Comparison of ENCODE assay signal across 8 cellular contexts in genomic region chr1:31764307-31765040, GRCh38. TPM values are rescaled to one million over a fixed set of nuclear protein-coding genes. Genes with fewer than 3 reads are reported as not detected.
A peak's percentile ranks its signal among the peaks of the same experiment; 100 is the strongest.
DNase-seq lines count a peak whose midpoint lies in the region; ATAC-seq and TF ChIP-seq lines count a peak whose summit lies in the region.

Gene ADGRB2 (minus strand): TSS chr1:31764340. CDS start chr1:31757221, 7,119 bp downstream.

- H3K4me3 ChIP-seq in cardiac muscle cell (peak within 1 kb of the TSS; percentile 97), sigmoid colon (peak within 1 kb of the TSS; percentile 29 to 59 (median 55))

- intact Hi-C loops in sigmoid colon (cut with DNase I), result loop anchor here (5.0 kb wide), 2 partner anchors 198 to 298 kb away; no protein-coding TSS in a partner anchor

- no peaks in the 10 kb centered on the region for H3K9me3 Mint-ChIP-seq in activated T-helper 17 cell treated with anti-CD3 and anti-CD28 coated beads, Interleukin-2, amount 50 U/mL, for 72 hours

- H3K9me3 ChIP-seq in cardiac muscle cell (ENCODE audit: low read depth) (no peaks in the 10 kb centered on the region), sigmoid colon (no peaks in the 10 kb centered on the region)

- no peak for ATAC-seq in activated T-helper 17 cell treated with anti-CD3 and anti-CD28 coated beads, Interleukin-2, amount 50 U/mL, for 72 hours (replicated peaks)
- ATAC-seq in GM18505 (IDR thresholded peaks at IDR 0.05; ENCODE audit: unreplicated experiment), result no peak

- no peak within 1 kb of the TSS for H3K27ac Mint-ChIP-seq in activated T-helper 17 cell treated with anti-CD3 and anti-CD28 coated beads, Interleukin-2, amount 50 U/mL, for 72 hours

- H3K4me3 Mint-ChIP-seq in activated T-helper 17 cell treated with anti-CD3 and anti-CD28 coated beads, Interleukin-2, amount 50 U/mL, for 72 hours, result peak within 1 kb of the TSS; percentile 73

- TF ChIP-seq POLR2A in sigmoid colon (IDR thresholded peaks at IDR 0.05) (no peak), GM18505 (IDR thresholded peaks at IDR 0.05; ENCODE audit: borderline replicate concordance, extremely low read depth, insufficient read depth, insufficient read length) (no peak)

- H3K36me3 ChIP-seq in cardiac muscle cell (no peaks in the 10 kb centered on the region), sigmoid colon (no peaks in the 10 kb centered on the region)

- peaks cover 14% of the 10 kb centered on the region for H3K4me1 Mint-ChIP-seq in activated T-helper 17 cell treated with anti-CD3 and anti-CD28 coated beads, Interleukin-2, amount 50 U/mL, for 72 hours

- no peak for TF ChIP-seq EP300 in sigmoid colon (IDR thresholded peaks at IDR 0.05)

- H3K27me3 Mint-ChIP-seq in activated T-helper 17 cell treated with anti-CD3 and anti-CD28 coated beads, Interleukin-2, amount 50 U/mL, for 72 hours, result peaks cover 9% of the 10 kb centered on the region

- TF ChIP-seq CTCF in cardiac muscle cell (IDR thresholded peaks at IDR 0.05; ENCODE audit: low read depth, low read length) (no peak), sigmoid colon (IDR thresholded peaks at IDR 0.05) (no peak)

- DNase-seq in DMS114 treated with DMSO at 0.1 percent for 48 hours (lab: John Stamatoyannopoulos, UW; ENCODE audit: unreplicated experiment), result peak; percentile 44
- DNase-seq in LHCN-M2 (ENCODE audit: low read depth), result no peak
- DNase-seq in cardiac muscle cell (ENCODE audit: low read depth in 1 of 2, low spot score in 1 of 2), result peak in 1 of 2 donors; percentile 70
- no peak for DNase-seq in sigmoid colon
- DNase-seq in foreskin melanocyte, result no peak
- no peak for DNase-seq in activated CD4-positive, alpha-beta T cell treated with anti-CD3 and anti-CD28 coated beads, Interleukin-2, amount 50 U/mL, for 1 hour

- H3K27me3 ChIP-seq in cardiac muscle cell (no peaks in the 10 kb centered on the region), sigmoid colon (peaks cover 0 to 36% (median 13%) of the 10 kb centered on the region in 3 donors)

- no peaks in the 10 kb centered on the region for H3K36me3 Mint-ChIP-seq in activated T-helper 17 cell treated with anti-CD3 and anti-CD28 coated beads, Interleukin-2, amount 50 U/mL, for 72 hours (ENCODE audit: low read depth)

- WGBS in sigmoid colon, 2 donors, result 3 to 4% methylated on average over 60 of the region's 60 CpGs

- H3K4me1 ChIP-seq in cardiac muscle cell (ENCODE audit: low read depth) (peaks cover 42% of the 10 kb centered on the region), sigmoid colon (peaks cover 0 to 44% (median 41%) of the 10 kb centered on the region in 4 donors)

- H3K27ac ChIP-seq in cardiac muscle cell (no peak within 1 kb of the TSS), sigmoid colon (peak within 1 kb of the TSS in 1 of 4 donors; percentile 35)

RNA-seq across cellular contexts. Expression of gene ADGRB2, which starts in this region (rescaled TPM):
- total RNA-seq in LHCN-M2 (2014; rRNA removed), result 20.5 and 22.6 TPM in 2 replicates
- polyA plus RNA-seq in LHCN-M2 (2012), result 20.8 TPM
- 1 to 10 TPM in 1 of 2 donors, under 1 TPM in 1; 0.24 to 4.5 TPM for total RNA-seq in activated T-helper 17 cell treated with anti-CD3 and anti-CD28 coated beads, Interleukin-2, amount 50 U/mL, for 72 hours
- total RNA-seq in cardiac muscle cell, result 203 and 309 TPM in 2 replicates
- 95.0 and 109 TPM in 2 replicates for polyA plus RNA-seq in cardiac muscle cell
- total RNA-seq in sigmoid colon, result 1 to 10 TPM; 1.4 to 3.9 (median 1.5) TPM
- polyA plus RNA-seq in sigmoid colon, result 1 to 10 TPM in 1 of 3 donors, not detected in 2; 1.3 TPM

Comparison
In these comparisons a context has a peak if more than half of its experiments do, and no peak if none do; other contexts are left out.
1. RNA of gene ADGRB2 (polyA plus RNA-seq): 95.0 to 109 TPM in cardiac muscle cell; 1.3 TPM in sigmoid colon; every median in the first group is over 10 times any median in the second.